ENCODE assay signal across 26 cellular contexts in the genomic region with DNA sequence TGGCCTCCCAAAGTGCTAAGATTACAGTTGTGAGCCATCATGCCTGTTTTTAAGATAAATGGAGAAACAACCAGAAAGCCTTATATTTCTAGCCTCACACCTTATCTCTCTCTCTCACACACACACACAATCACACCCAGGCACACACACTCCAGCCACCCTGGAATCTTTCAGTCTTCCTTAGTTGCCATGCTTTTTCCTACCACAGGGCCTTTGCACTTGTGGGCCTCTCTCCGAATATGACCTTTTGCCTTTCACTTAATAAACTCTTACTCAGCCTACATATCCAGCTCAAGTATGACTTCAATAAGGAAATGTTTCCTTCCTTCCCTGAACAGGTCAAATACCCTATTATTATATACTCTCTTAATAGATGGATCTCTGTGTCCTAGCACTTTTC.
"Had no signal": no experiment of that assay in that cellular context is flagged by ENCODE, and none has a peak within 500 bp of the region (broad histone marks: within the 10 kb centered on the region; RNA-seq: fewer than 3 reads in every experiment).

No MANE protein-coding gene starts in this region.

- H3K4me3 ChIP-seq: neural progenitor cell, ovary, psoas muscle, right lobe of liver, sigmoid colon, stomach, thoracic aorta, thyroid gland, tibial nerve, upper lobe of left lung, vagina had no signal

- DNase-seq: natural killer cell; occipital lobe; ovary; posterior cingulate gyrus; psoas muscle; right cardiac atrium; right lobe of liver; sigmoid colon; small intestine; stimulated activated CD4-positive, alpha-beta T cell treated with anti-CD3 and anti-CD28 coated beads, Interleukin-15, amount 100 ng/mL, for 24 hours; stimulated activated CD4-positive, alpha-beta T cell treated with anti-CD3 and anti-CD28 coated beads, Interleukin-2, amount 100 ng/mL, for 24 hours; stimulated activated CD4-positive, alpha-beta T cell treated with anti-CD3 and anti-CD28 coated beads, Interleukin-2, amount 100 ng/mL, for 48 hours; stimulated activated CD4-positive, alpha-beta T cell treated with anti-CD3 and anti-CD28 coated beads, Interleukin-4, amount 100 ng/mL, for 24 hours; stimulated activated naive B cell treated with anti-CD40 and anti-IgM and Interleukin-4, amounts not matched to agents 10 μg/mL and 1 μg/mL and 100 μg/mL, for 72 hours; stimulated activated naive CD4-positive, alpha-beta T cell treated with Interleukin-2 at 50 U/mL for 16 hours; stomach; thyroid gland; trophoblast cell; upper lobe of left lung had no signal

- H2AFZ ChIP-seq: neural progenitor cell, parathyroid adenoma had no signal

- H3K79me2 ChIP-seq: parathyroid adenoma had no signal

- FAIRE-seq: small intestine, urothelium cell line had no signal

- H3K4me2 ChIP-seq: neural progenitor cell had no signal

- H3K36me3 ChIP-seq: neural progenitor cell, ovary, right lobe of liver, sigmoid colon, stomach, thoracic aorta, thyroid gland, tibial nerve, upper lobe of left lung, vagina had no signal

- ATAC-seq: natural killer cell; psoas muscle; right cardiac atrium; right lobe of liver; stimulated activated effector memory CD8-positive, alpha-beta T cell treated with anti-CD3 and anti-CD28 coated beads, Interleukin-12 subunit alpha, Interleukin-12 subunit beta, amount 100 ng/mL, for 72 hours; stimulated activated naive B cell treated with anti-CD40 and anti-IgM and Interleukin-4, amounts not matched to agents 10 μg/mL and 1 μg/mL and 100 μg/mL, for 72 hours had no signal

- H3K27me3 ChIP-seq: neural progenitor cell, ovary, right lobe of liver, sigmoid colon, stomach, thyroid gland, tibial nerve, upper lobe of left lung, vagina had no signal

- H3K9ac ChIP-seq: neural progenitor cell, parathyroid adenoma had no signal

- H3K4me1 ChIP-seq: neural progenitor cell, parathyroid adenoma, vagina had no signal

- H3K27ac ChIP-seq: neural progenitor cell, ovary, parathyroid adenoma, psoas muscle, right lobe of liver, sigmoid colon, stomach, thoracic aorta, thyroid gland, tibial nerve, upper lobe of left lung, vagina had no signal

- H3K9me3 ChIP-seq: ovary, psoas muscle, right lobe of liver, sigmoid colon, stomach, thoracic aorta, thyroid gland, tibial nerve, upper lobe of left lung, vagina had no signal
